ENCODE assay signal across 37 cellular contexts in genomic region chr9:78472111-78472510, GRCh38.
"Had no signal": no experiment of that assay in that cellular context is flagged by ENCODE, and none has a peak within 500 bp of the region (broad histone marks: within the 10 kb centered on the region; RNA-seq: fewer than 3 reads in every experiment).

No MANE protein-coding gene starts in this region.

- H3K4me1 Mint-ChIP-seq: activated naive CD8-positive, alpha-beta T cell treated with anti-CD3 and anti-CD28 coated beads for 36 hours; activated T-helper 17 cell treated with anti-CD3 and anti-CD28 coated beads, Interleukin-2, amount 50 U/mL, for 72 hours; brain; T-cell had no signal

- H3K27ac Mint-ChIP-seq: activated CD8-positive, alpha-beta T cell treated with anti-CD3 and anti-CD28 coated beads for 36 hours; activated naive CD8-positive, alpha-beta T cell treated with anti-CD3 and anti-CD28 coated beads for 36 hours; activated T-cell treated with anti-CD3 and anti-CD28 coated beads, Interleukin-2, amount 50 U/mL, for 72 hours; activated T-helper 17 cell treated with anti-CD3 and anti-CD28 coated beads, Interleukin-2, amount 50 U/mL, for 72 hours; brain; T-cell had no signal

- H3K9me3 Mint-ChIP-seq: activated CD8-positive, alpha-beta T cell treated with anti-CD3 and anti-CD28 coated beads for 36 hours; activated naive CD8-positive, alpha-beta T cell treated with anti-CD3 and anti-CD28 coated beads for 36 hours; activated T-cell treated with anti-CD3 and anti-CD28 coated beads, Interleukin-2, amount 50 U/mL, for 72 hours; activated T-helper 17 cell treated with anti-CD3 and anti-CD28 coated beads, Interleukin-2, amount 50 U/mL, for 72 hours; T-cell had no signal

- DNase-seq: activated CD4-positive, alpha-beta T cell treated with anti-CD3 and anti-CD28 coated beads for 1 hour; activated CD4-positive, alpha-beta T cell treated with anti-CD3 and anti-CD28 coated beads for 48 hours; activated CD4-positive, CD25-positive, alpha-beta regulatory T cell; activated CD8-positive, alpha-beta T cell treated with anti-CD3 and anti-CD28 coated beads for 36 hours; activated effector memory CD4-positive, alpha-beta T cell treated with anti-CD3 and anti-CD28 coated beads, Interleukin-2, amount 50 U/mL, for 16 hours; activated naive CD4-positive, alpha-beta T cell; activated naive CD4-positive, alpha-beta T cell treated with anti-CD3 and anti-CD28 coated beads, Interleukin-2, amount 50 U/mL, for 16 hours; activated naive CD8-positive, alpha-beta T cell treated with anti-CD3 and anti-CD28 coated beads for 36 hours; activated T-cell treated with anti-CD3 and anti-CD28 coated beads, Interleukin-2, amount 50 U/mL, for 1 hour; activated T-cell treated with anti-CD3 and anti-CD28 coated beads, Interleukin-2, amount 50 U/mL, for 72 hours; amniotic stem cell; aorta; caudate nucleus; cerebellar nuclear complex; Kasumi-1; KG1; MM.1S; MV-4-11; NCI-H1092; NCI-H1436 treated with DMSO at 0.1 percent for 48 hours; NCI-H1694 treated with DMSO at 0.1 percent for 48 hours; NCI-H2029; NCI-H345; NCI-H524 treated with DMSO at 0.1 percent for 48 hours; NCI-H748 treated with DMSO at 0.1 percent for 48 hours; NK-92 treated with Interleukin-12 subunit alpha and Interleukin-12 subunit beta, amount 100 ng/mL, for 24 hours; PC-3; Peyer's patch; RPMI8226; SHP77 treated with DMSO at 0.1 percent for 48 hours; SK-N-SH; T-cell; T-helper 2 cell; T-helper 9 cell; WERI-Rb-1 had no signal

- H3K4me3 Mint-ChIP-seq: activated CD8-positive, alpha-beta T cell treated with anti-CD3 and anti-CD28 coated beads for 36 hours; activated naive CD8-positive, alpha-beta T cell treated with anti-CD3 and anti-CD28 coated beads for 36 hours; activated T-cell treated with anti-CD3 and anti-CD28 coated beads, Interleukin-2, amount 50 U/mL, for 72 hours; activated T-helper 17 cell treated with anti-CD3 and anti-CD28 coated beads, Interleukin-2, amount 50 U/mL, for 72 hours; brain; T-cell had no signal

- H3K36me3 Mint-ChIP-seq: activated naive CD8-positive, alpha-beta T cell treated with anti-CD3 and anti-CD28 coated beads for 36 hours; brain; T-cell had no signal
